In genomic region chr7:26078437-26079362, GRCh38 we compare ENCODE assay signal across 8 cellular contexts.
DNase-seq lines count a peak whose midpoint lies in the region; ATAC-seq and TF ChIP-seq lines count a peak whose summit lies in the region.

No MANE protein-coding gene starts in this region.

- H3K27me3 ChIP-seq in AG04450 (ENCODE audit: control insufficient read depth, insufficient read depth, low read length) (peaks cover 25% of the 10 kb centered on the region), mammary epithelial cell (ENCODE audit: insufficient read depth, low read length) (no peaks in the 10 kb centered on the region)

- peak; percentile 97 for ATAC-seq in GM18907 (IDR thresholded peaks at IDR 0.05; ENCODE audit: unreplicated experiment)
- peak; percentile 84 for ATAC-seq in HG03159 (IDR thresholded peaks at IDR 0.05; ENCODE audit: unreplicated experiment)
- peak; percentile 97 for ATAC-seq in WTC11

- dilution Hi-C loops in mammary epithelial cell (cut with HindIII; ENCODE audit: low sequenced_read_pairs) = no loop called here

- WGBS in mammary epithelial cell (ENCODE audit: low coverage, missing lambda C conversion rate) = 13% methylated on average over 18 of the region's 19 CpGs
- WGBS in lower leg skin, 2 donors = 13 to 15% methylated on average over 19 of the region's 19 CpGs

- CTCF ChIA-PET in AG04450 (lab: Charles Lee) (interaction anchor here (0.6 to 2.4 kb wide), 15 partner anchors 10 to 963 kb away, joined by 3 to 19 read pairs (median 3); no protein-coding TSS in a partner anchor), WTC11 (lab: Charles Lee) (interaction anchor here (0.7 to 5.4 kb wide), 19 partner anchors 12 to 300 kb away, joined by 3 to 52 read pairs (median 4); partner anchors contain the start of gene NFE2L3), mammary epithelial cell (lab: Charles Lee; ENCODE audit: low non-redundant PET) (interaction anchor here (0.6 kb wide), 1 partner anchor 118 kb away, joined by 6 read pairs; no protein-coding TSS in a partner anchor)

- H3K27me3 Mint-ChIP-seq in WTC11 (ENCODE audit: low read depth) = no peaks in the 10 kb centered on the region; the same call in 1 of the 2 replicates

- H3K4me2 ChIP-seq in mammary epithelial cell (ENCODE audit: insufficient read depth, low read depth, low read length) = peak overlapping the region; percentile 53

- H4K20me1 ChIP-seq in mammary epithelial cell (ENCODE audit: insufficient read depth, low read length) = no peaks in the 10 kb centered on the region

- H3K27ac ChIP-seq in AG04450 (ENCODE audit: low read depth, low read length) (no peak overlapping the region), mammary epithelial cell (ENCODE audit: insufficient read depth, low read depth, low read length) (no peak overlapping the region)

- DNase-seq in AG04450 (ENCODE audit: low read depth, low spot score) (no peak), NCI-H2171 treated with DMSO at 0.1 percent for 48 hours (lab: John Stamatoyannopoulos, UW) (peak; percentile 96), WTC11 (ENCODE audit: low spot score) (peak; percentile 85), mammary epithelial cell (peak; percentile 60), lower leg skin (ENCODE audit: low spot score in 2 of 2) (peak; percentile 54 to 91)
- peak; percentile 63 for DNase-seq in stimulated activated CD8-positive, alpha-beta memory T cell treated with anti-CD3 and anti-CD28 coated beads, Interleukin-12 subunit alpha, Interleukin-12 subunit beta, amount 100 ng/mL, for 4 hours (ENCODE audit: low read depth)

- in situ Hi-C loops in mammary epithelial cell (cut with MboI; ENCODE audit: low sequenced_read_pairs in 2 of 2) = loop anchor here (10.0 to 25.0 kb wide), 4 partner anchors 184 to 1084 kb away; partner anchors contain the start of genes HOXA10 (in 1 of the 2), HOXA3 (in 1 of the 2), HOXA7 (in 1 of the 2) and HOXA9 (in 1 of the 2)

- H3K79me2 ChIP-seq in mammary epithelial cell (ENCODE audit: insufficient read depth, low read length) = no peaks in the 10 kb centered on the region

- POLR2A ChIA-PET in AG04450 (lab: Yijun Ruan, JAX) (interaction anchor here (0.6 to 1.0 kb wide), 2 partner anchors 34 to 121 kb away, joined by 3 to 6 read pairs; no protein-coding TSS in a partner anchor), WTC11 (lab: Charles Lee) (interaction anchor here (0.7 to 1.2 kb wide), 2 partner anchors 109 to 123 kb away, joined by 3 read pairs; partner anchors contain the start of gene CBX3)

- no peaks in the 10 kb centered on the region for H3K36me3 Mint-ChIP-seq in WTC11

- H2AFZ ChIP-seq in mammary epithelial cell (ENCODE audit: low read depth, low read length) = no peak overlapping the region

- no peaks in the 10 kb centered on the region for H3K9me3 Mint-ChIP-seq in WTC11

- no peaks in the 10 kb centered on the region for H3K36me3 ChIP-seq in mammary epithelial cell (ENCODE audit: insufficient read depth, low read length)

- no TSS peak for BruUV-seq in mammary epithelial cell (replicated peaks; lab: Mats Ljungman, UMichigan)

- intact Hi-C loops in mammary epithelial cell (cut with micrococcal nuclease) = loop anchor here (1.0 kb wide), 1 partner anchor 287 kb away; no protein-coding TSS in a partner anchor
- intact Hi-C loops in lower leg skin (cut with DNase I; ENCODE audit: low total_unique reads) = no loop called here

- TF ChIP-seq CTCF in AG04450 (IDR thresholded peaks at IDR 0.05; ENCODE audit: low read depth, low read length) = peak; percentile 41
- no peak for TF ChIP-seq CTCF in WTC11 (IDR thresholded peaks at IDR 0.05)
- peak; percentile 10 to 64 for TF ChIP-seq CTCF in mammary epithelial cell (conservative IDR thresholded peaks at IDR 0.05 in 1 of 2, IDR thresholded peaks at IDR 0.05 in 1 of 2; ENCODE audit: extremely low read depth in 1 of 2, insufficient read depth in 1 of 2, low read depth in 1 of 2, low read length in 2 of 2)
- no peak for TF ChIP-seq CTCF in lower leg skin (IDR thresholded peaks at IDR 0.05)

- no peak overlapping the region for H3K27ac Mint-ChIP-seq in WTC11

- H3K4me3 ChIP-seq in AG04450 (ENCODE audit: low read depth, low read length) = no peak overlapping the region
- no peak overlapping the region for H3K4me3 ChIP-seq in mammary epithelial cell (replicated peaks in 1 of 3; ENCODE audit: insufficient read depth in 1 of 3, low read depth in 2 of 3, low read length in 3 of 3)
- no peak overlapping the region for H3K4me3 ChIP-seq in lower leg skin (ENCODE audit: low read depth, poor library complexity, severe bottlenecking)

- H3K9me3 ChIP-seq in AG04450 (ENCODE audit: control insufficient read depth, insufficient read depth, low read length) = no peaks in the 10 kb centered on the region
- no peaks in the 10 kb centered on the region for H3K9me3 ChIP-seq in mammary epithelial cell (replicated peaks; ENCODE audit: insufficient read depth, low read length)

- peaks cover 33% of the 10 kb centered on the region for H3K4me1 Mint-ChIP-seq in WTC11

- no peak for TF ChIP-seq POLR2A in lower leg skin (IDR thresholded peaks at IDR 0.05)

- peak overlapping the region; percentile 20 for H3K4me3 Mint-ChIP-seq in WTC11

- peaks cover 13% of the 10 kb centered on the region for H3K4me1 ChIP-seq in mammary epithelial cell (ENCODE audit: insufficient read depth, low read length)

- H3K9ac ChIP-seq in mammary epithelial cell (ENCODE audit: insufficient read depth, low read length) = no peak overlapping the region

TF ChIP-seq in WTC11, 78 proteins besides CTCF, POLR2A, EP300 and RAD21:
- TF ChIP-seq EMX1 (CRISPR knock-in tag; IDR thresholded peaks at IDR 0.05) (no peak), FOXP4 (CRISPR knock-in tag; IDR thresholded peaks at IDR 0.05) (no peak), ZNF121 (CRISPR knock-in tag; IDR thresholded peaks at IDR 0.05) (peak; percentile 63; the same call in 1 of the 2 replicates), E2F1 (CRISPR knock-in tag; IDR thresholded peaks at IDR 0.05) (no peak), SP1 (CRISPR knock-in tag; conservative IDR thresholded peaks at IDR 0.05) (0 out of 2 replicates have a peak, but pooled peaks have one; percentile 22)
TF ChIP-seq in WTC11: peak in this region for 2.

Comparison
In these comparisons a context has a peak if more than half of its experiments do, and no peak if none do; other contexts are left out.
1. CTCF ChIP-seq: peak in AG04450 (single experiment) and mammary epithelial cell (2 of 2); none in WTC11 (single experiment) and lower leg skin (0 of 3).
2. Peak in every context shown above with its lines, with median percentiles within 50 percentile points of each other: ATAC-seq.